31 cellular contexts compared by ENCODE assay signal in the genomic region with DNA sequence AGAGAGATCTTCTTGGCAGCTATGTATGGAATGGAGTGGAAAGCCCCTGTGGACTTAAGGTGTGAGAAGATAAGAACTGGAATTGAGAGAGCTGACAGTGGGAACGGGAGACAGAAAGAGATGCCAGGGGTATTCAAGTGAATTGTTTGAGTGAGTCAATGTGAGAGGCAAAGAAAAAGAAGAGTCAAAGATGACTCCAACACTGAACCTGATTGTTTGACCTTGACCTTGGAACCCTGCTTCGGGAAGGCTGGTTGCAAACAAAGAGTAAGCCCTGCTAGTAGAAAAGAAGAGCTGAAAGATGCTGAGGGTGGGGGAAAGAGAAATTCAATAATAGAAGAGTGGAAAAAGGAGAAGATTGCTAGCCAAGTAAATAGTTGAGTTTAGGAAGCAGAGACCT.
"Had no signal": no experiment of that assay in that cellular context is flagged by ENCODE, and none has a peak within 500 bp of the region (broad histone marks: within the 10 kb centered on the region; RNA-seq: fewer than 3 reads in every experiment).

No MANE protein-coding gene starts in this region.

- H3K4me3 Mint-ChIP-seq: naive thymus-derived CD4-positive, alpha-beta T cell; natural killer cell; neural progenitor cell; stimulated activated memory B cell treated with anti-CD40 and anti-IgM and Interleukin-4, amounts not matched to agents 10 μg/mL and 1 μg/mL and 100 μg/mL, for 72 hours; stimulated activated naive CD8-positive, alpha-beta T cell treated with anti-CD3 and anti-CD28 coated beads, Interleukin-15, amount 100 ng/mL, for 72 hours; type B pancreatic cell had no signal

- H3K4me1 Mint-ChIP-seq: stimulated activated memory B cell treated with anti-CD40 and anti-IgM and Interleukin-4, amounts not matched to agents 10 μg/mL and 1 μg/mL and 100 μg/mL, for 72 hours; stimulated activated naive CD8-positive, alpha-beta T cell treated with anti-CD3 and anti-CD28 coated beads, Interleukin-15, amount 100 ng/mL, for 72 hours had no signal

- H3K27me3 ChIP-seq: neural progenitor cell, ovary, spleen, suprapubic skin, testis, tibial artery, transverse colon, upper lobe of right lung, uterus had no signal

- H3K36me3 ChIP-seq: ovary, transverse colon, upper lobe of right lung, uterus had no signal

- H3K79me2 ChIP-seq: parathyroid adenoma had no signal

- H3K27ac Mint-ChIP-seq: natural killer cell; neural progenitor cell; progenitor cell of endocrine pancreas; stimulated activated memory B cell treated with anti-CD40 and anti-IgM and Interleukin-4, amounts not matched to agents 10 μg/mL and 1 μg/mL and 100 μg/mL, for 72 hours; stimulated activated naive CD8-positive, alpha-beta T cell treated with anti-CD3 and anti-CD28 coated beads, Interleukin-15, amount 100 ng/mL, for 72 hours; type B pancreatic cell had no signal

- H3K4me2 ChIP-seq: neural progenitor cell, smooth muscle cell had no signal

- H3K9ac ChIP-seq: neural progenitor cell, parathyroid adenoma had no signal

- H3K9me3 ChIP-seq: ovary, psoas muscle, suprapubic skin, testis, tibial artery, transverse colon, upper lobe of right lung, uterus had no signal

- H3K27ac ChIP-seq: neural progenitor cell, ovary, parathyroid adenoma, psoas muscle, skin epidermis, spleen, suprapubic skin, testis, tibial artery, transverse colon, upper lobe of right lung, uterus had no signal

- ATAC-seq: naive thymus-derived CD4-positive, alpha-beta T cell; natural killer cell; psoas muscle; sciatic nerve; stimulated activated memory B cell treated with anti-CD40 and anti-IgM and Interleukin-4, amounts not matched to agents 10 μg/mL and 1 μg/mL and 100 μg/mL, for 72 hours; stimulated activated naive CD8-positive, alpha-beta T cell treated with anti-CD3 and anti-CD28 coated beads, Interleukin-15, amount 100 ng/mL, for 72 hours; stimulated activated naive CD8-positive, alpha-beta T cell treated with anti-CD3 and anti-CD28 coated beads, Interleukin-15, Interleukin-2, amounts not matched to agents 100 U/mL and 50 U/mL, for 24 hours; upper lobe of right lung had no signal

- H2AFZ ChIP-seq: neural progenitor cell, parathyroid adenoma had no signal

- H3K4me1 ChIP-seq: parathyroid adenoma, psoas muscle, suprapubic skin, testis, transverse colon, upper lobe of right lung, uterus had no signal

- H3K27me3 Mint-ChIP-seq: naive thymus-derived CD4-positive, alpha-beta T cell; progenitor cell of endocrine pancreas; stimulated activated memory B cell treated with anti-CD40 and anti-IgM and Interleukin-4, amounts not matched to agents 10 μg/mL and 1 μg/mL and 100 μg/mL, for 72 hours; stimulated activated naive CD8-positive, alpha-beta T cell treated with anti-CD3 and anti-CD28 coated beads, Interleukin-15, amount 100 ng/mL, for 72 hours; type B pancreatic cell had no signal

- H3K4me3 ChIP-seq: neural progenitor cell, ovary, psoas muscle, skin epidermis, smooth muscle cell, spleen, suprapubic skin, testis, tibial artery, transverse colon, upper lobe of right lung, uterus had no signal

- H3K9me3 Mint-ChIP-seq: natural killer cell; neural progenitor cell; stimulated activated memory B cell treated with anti-CD40 and anti-IgM and Interleukin-4, amounts not matched to agents 10 μg/mL and 1 μg/mL and 100 μg/mL, for 72 hours had no signal

- DNase-seq: naive thymus-derived CD4-positive, alpha-beta T cell; natural killer cell; occipital lobe; ovary; posterior cingulate gyrus; psoas muscle; right cardiac atrium; spleen; stimulated activated CD4-positive, alpha-beta T cell treated with anti-CD3 and anti-CD28 coated beads, Interleukin-12 subunit alpha, Interleukin-12 subunit beta, amount 100 ng/mL, for 4 hours; stimulated activated CD4-positive, alpha-beta T cell treated with anti-CD3 and anti-CD28 coated beads, Interleukin-1b, Interleukin-23, amount 100 ng/mL, for 48 hours; stimulated activated CD4-positive, alpha-beta T cell treated with anti-CD3 and anti-CD28 coated beads, Interleukin-4, amount 100 ng/mL, for 1 hour; stimulated activated CD4-positive, alpha-beta T cell treated with anti-CD3 and anti-CD28 coated beads, Interleukin-4, amount 100 ng/mL, for 4 hours; stimulated activated CD8-positive, alpha-beta memory T cell treated with anti-CD3 and anti-CD28 coated beads, Interleukin-4, amount 100 ng/mL, for 48 hours; stimulated activated naive CD4-positive, alpha-beta T cell; stimulated activated naive CD8-positive, alpha-beta T cell treated with anti-CD3 and anti-CD28 coated beads, Interleukin-15, amount 100 ng/mL, for 72 hours; stimulated activated naive CD8-positive, alpha-beta T cell treated with anti-CD3 and anti-CD28 coated beads, Interleukin-15, Interleukin-2, amounts not matched to agents 100 U/mL and 50 U/mL, for 24 hours; substantia nigra; testis; tibial artery; transverse colon; upper lobe of right lung; uterus had no signal
